Comparison of ENCODE assay signal across 10 cellular contexts in genomic region chr11:12044799-12045198, GRCh38. TPM values are rescaled to one million over a fixed set of nuclear protein-coding genes. Genes with fewer than 3 reads are reported as not detected.
DNase-seq lines count a peak whose midpoint lies in the region; ATAC-seq and TF ChIP-seq lines count a peak whose summit lies in the region.
"Had no signal": no experiment of that assay in that cellular context is flagged by ENCODE, and none has a peak within 500 bp of the region (broad histone marks: within the 10 kb centered on the region; RNA-seq: fewer than 3 reads in every experiment).

No MANE protein-coding gene starts in this region.

- intact Hi-C loops in heart right ventricle (cut with DNase I) (loop anchor here (1.0 to 10.0 kb wide), 19 partner anchors 72 to 250 kb away; partner anchors contain the start of gene USP47 (in 1 of the 10)), left ventricle myocardium superior (cut with micrococcal nuclease) (loop anchor here (2.0 to 5.0 kb wide), 2 partner anchors 112 to 246 kb away; no protein-coding TSS in a partner anchor)

- peak overlapping the region in 9 of 10 donors; percentile 21 to 73 (median 52) for H3K27ac ChIP-seq in heart right ventricle
- no peak overlapping the region for H3K27ac ChIP-seq in endodermal cell (ENCODE audit: low read depth, low read length)
- peak overlapping the region; percentile 84 for H3K27ac ChIP-seq in osteoblast (ENCODE audit: low read depth, low read length)

- no peaks in the 10 kb centered on the region for H3K36me3 Mint-ChIP-seq in endodermal cell (ENCODE audit: low read depth)
- H3K36me3 Mint-ChIP-seq in activated naive CD8-positive, alpha-beta T cell treated with anti-CD3 and anti-CD28 coated beads for 36 hours: no peaks in the 10 kb centered on the region
- H3K36me3 Mint-ChIP-seq: naive thymus-derived CD8-positive, alpha-beta T cell had no signal

- H3K4me1 Mint-ChIP-seq in endodermal cell: no peaks in the 10 kb centered on the region
- H3K4me1 Mint-ChIP-seq in activated naive CD8-positive, alpha-beta T cell treated with anti-CD3 and anti-CD28 coated beads for 36 hours: peaks cover 6% of the 10 kb centered on the region

- H3K27me3 ChIP-seq in heart right ventricle (no peaks in the 10 kb centered on the region), endodermal cell (ENCODE audit: control insufficient read depth, insufficient read depth, low read length, poor library complexity, severe bottlenecking) (no peaks in the 10 kb centered on the region), osteoblast (ENCODE audit: insufficient read depth, low read length) (no peaks in the 10 kb centered on the region)

- H3K36me3 ChIP-seq in heart right ventricle (no peaks in the 10 kb centered on the region), endodermal cell (ENCODE audit: control insufficient read depth, insufficient read depth, low read length) (no peaks in the 10 kb centered on the region), osteoblast (ENCODE audit: insufficient read depth, low read length) (no peaks in the 10 kb centered on the region)

- 85 to 91% methylated on average over 8 of the region's 8 CpGs for WGBS in heart right ventricle, 2 donors
- WGBS in endodermal cell (ENCODE audit: insufficient coverage in 1 of 2, insufficient read length in 1 of 2), 2 experiments: 87 to 90% methylated on average over 6 to 8 of the region's 8 CpGs

- no peaks in the 10 kb centered on the region for H3K9me3 ChIP-seq in heart right ventricle
- peaks cover 17% of the 10 kb centered on the region for H3K9me3 ChIP-seq in endodermal cell (ENCODE audit: control insufficient read depth, low read length)
- H3K9me3 ChIP-seq in osteoblast (ENCODE audit: low read depth, low read length): no peaks in the 10 kb centered on the region

- H3K27me3 Mint-ChIP-seq in endodermal cell (ENCODE audit: insufficient read depth): peaks cover 1% of the 10 kb centered on the region
- H3K27me3 Mint-ChIP-seq in activated naive CD8-positive, alpha-beta T cell treated with anti-CD3 and anti-CD28 coated beads for 36 hours: peaks cover 12% of the 10 kb centered on the region
- H3K27me3 Mint-ChIP-seq: stimulated activated naive CD8-positive, alpha-beta T cell treated with anti-CD3 and anti-CD28 coated beads, Interleukin-15, Interleukin-2, amounts not matched to agents 100 ng/mL and 50 ng/mL, for 24 hours had no signal

- TF ChIP-seq CTCF in heart right ventricle (IDR thresholded peaks at IDR 0.05) (no peak), endodermal cell (conservative IDR thresholded peaks at IDR 0.05) (no peak), osteoblast (IDR thresholded peaks at IDR 0.05; ENCODE audit: extremely low read depth, low read depth, low read length) (no peak), GM10266 (IDR thresholded peaks at IDR 0.05; ENCODE audit: control insufficient read depth, insufficient read depth, low read depth, missing control alignments) (no peak)

- peaks cover 17% of the 10 kb centered on the region for H3K9me3 Mint-ChIP-seq in endodermal cell
- no peaks in the 10 kb centered on the region for H3K9me3 Mint-ChIP-seq in activated naive CD8-positive, alpha-beta T cell treated with anti-CD3 and anti-CD28 coated beads for 36 hours
- H3K9me3 Mint-ChIP-seq: naive thymus-derived CD8-positive, alpha-beta T cell; stimulated activated naive CD8-positive, alpha-beta T cell treated with anti-CD3 and anti-CD28 coated beads, Interleukin-15, Interleukin-2, amounts not matched to agents 100 ng/mL and 50 ng/mL, for 24 hours had no signal

- H3K79me2 ChIP-seq in osteoblast (ENCODE audit: insufficient read depth, low read length): no peaks in the 10 kb centered on the region

- H3K9ac ChIP-seq in endodermal cell (ENCODE audit: extremely low read depth, low read length, poor library complexity, severe bottlenecking): no peak overlapping the region

- H3K4me3 ChIP-seq in heart right ventricle (no peak overlapping the region), endodermal cell (ENCODE audit: low read length) (no peak overlapping the region), osteoblast (ENCODE audit: insufficient read depth, low read length) (peak overlapping the region; percentile 43)

- peak overlapping the region; percentile 60 for H3K4me2 ChIP-seq in osteoblast (ENCODE audit: insufficient read depth, low read length)

- ATAC-seq in heart right ventricle (peak in 3 of 8 donors; percentile 1 to 7 (median 3)), left ventricle myocardium superior (no peak)

- H4K20me1 ChIP-seq in osteoblast (ENCODE audit: insufficient read depth, low read length): no peaks in the 10 kb centered on the region

- DNase-seq in heart right ventricle (no peak), left ventricle myocardium superior (no peak), endodermal cell (no peak), osteoblast (ENCODE audit: insufficient read length, low spot score, missing footprints) (no peak), NOMO-1 treated with dmso at 0.1 percent for 144 hours (lab: John Stamatoyannopoulos, UW; ENCODE audit: unreplicated experiment) (no peak), GM10266 (ENCODE audit: extremely low spot score) (no peak), activated gamma-delta T cell (lab: John Stamatoyannopoulos, UW) (no peak)
- no peak for DNase-seq in activated naive CD8-positive, alpha-beta T cell treated with anti-CD3 and anti-CD28 coated beads for 36 hours

- peak overlapping the region; percentile 71 for H3K27ac Mint-ChIP-seq in endodermal cell
- H3K27ac Mint-ChIP-seq in activated naive CD8-positive, alpha-beta T cell treated with anti-CD3 and anti-CD28 coated beads for 36 hours: no peak overlapping the region
- H3K27ac Mint-ChIP-seq: stimulated activated naive CD8-positive, alpha-beta T cell treated with anti-CD3 and anti-CD28 coated beads, Interleukin-15, Interleukin-2, amounts not matched to agents 100 ng/mL and 50 ng/mL, for 24 hours had no signal

- H3K4me1 ChIP-seq in heart right ventricle (peaks cover 4 to 28% (median 19%) of the 10 kb centered on the region in 9 donors), endodermal cell (ENCODE audit: control insufficient read depth, insufficient read depth, low read length) (no peaks in the 10 kb centered on the region), osteoblast (ENCODE audit: insufficient read depth, low read length) (peaks cover 53% of the 10 kb centered on the region)

- peak overlapping the region; percentile 83 for H2AFZ ChIP-seq in osteoblast (ENCODE audit: low read length)

- no peak overlapping the region for H3K4me3 Mint-ChIP-seq in endodermal cell
- H3K4me3 Mint-ChIP-seq in activated naive CD8-positive, alpha-beta T cell treated with anti-CD3 and anti-CD28 coated beads for 36 hours: no peak overlapping the region
- H3K4me3 Mint-ChIP-seq: naive thymus-derived CD8-positive, alpha-beta T cell; stimulated activated naive CD8-positive, alpha-beta T cell treated with anti-CD3 and anti-CD28 coated beads, Interleukin-15, Interleukin-2, amounts not matched to agents 100 ng/mL and 50 ng/mL, for 24 hours had no signal

RNA-seq across cellular contexts. Expression of gene DKK3, which starts 36.4 kb away (rescaled TPM):
- total RNA-seq in heart right ventricle: 1,000 to 10,000 TPM in 1 of 10 donors, 100 to 1,000 TPM in 9; 314 to 1,034 (median 652) TPM
- polyA plus RNA-seq in heart right ventricle: 100 to 1,000 TPM; 113 to 254 TPM
- total RNA-seq in left ventricle myocardium superior: 657 TPM
- total RNA-seq in endodermal cell: 10 to 100 TPM; 18.8 to 42.6 TPM
- polyA plus RNA-seq in endodermal cell (2013, experiment 1 of 2): 57.9 TPM
- 51.3 TPM for polyA plus RNA-seq in endodermal cell (2013, experiment 2 of 2)
- 52.2 and 72.4 TPM in 2 replicates for total RNA-seq in osteoblast
- total RNA-seq in activated naive CD8-positive, alpha-beta T cell treated with anti-CD3 and anti-CD28 coated beads for 36 hours: under 1 TPM in 1 of 2 experiments, not detected in 1; 0.46 TPM

Comparison
In these comparisons a context has a peak if more than half of its experiments do, and no peak if none do; other contexts are left out.
1. RNA of gene DKK3, which starts 36.4 kb away (total RNA-seq): 314 to 1,034 TPM in heart right ventricle, 657 TPM in left ventricle myocardium superior (single experiment), 52.2 to 72.4 TPM in osteoblast and 18.8 to 42.6 TPM in endodermal cell; 0.46 TPM in activated naive CD8-positive, alpha-beta T cell treated with anti-CD3 and anti-CD28 coated beads for 36 hours; every median in the first group is over 10 times any median in the second.